In genomic region chrX:24464836-24465523, GRCh38 we compare ENCODE assay signal across 8 cellular contexts. TPM values are rescaled to one million over a fixed set of nuclear protein-coding genes. Genes with fewer than 3 reads are reported as not detected.
DNase-seq lines count a peak whose midpoint lies in the region; ATAC-seq and TF ChIP-seq lines count a peak whose summit lies in the region.

TSS of gene PDK3 (plus strand) at chrX:24465286. CDS start at chrX:24465456, 170 bp downstream.

- WGBS in liver = under 1% methylated on average over 80 of the region's 80 CpGs

- peak within 1 kb of the TSS in 1 of 2 donors; percentile 72 for H3K9ac ChIP-seq in liver (ENCODE audit: low read depth in 1 of 2, low read length in 2 of 2)

- H3K4me1 ChIP-seq in liver (ENCODE audit: control insufficient read depth in 4 of 4, insufficient read depth in 4 of 4, low read length in 3 of 4) = peaks cover 3 to 9% (median 4%) of the 10 kb centered on the region in 4 donors

- no peaks in the 10 kb centered on the region for H3K36me3 ChIP-seq in liver (ENCODE audit: control insufficient read depth in 4 of 4, insufficient read depth in 3 of 4, low read depth in 1 of 4, low read length in 3 of 4)

- peak within 1 kb of the TSS; percentile 44 to 81 (median 66) for H3K4me3 ChIP-seq in liver (ENCODE audit: low read depth in 1 of 3, low read length in 3 of 3)

- H3K27me3 ChIP-seq in liver (ENCODE audit: control insufficient read depth in 4 of 4, insufficient read depth in 4 of 4, low read length in 3 of 4) = no peaks in the 10 kb centered on the region

- DNase-seq in C1 segment of cervical spinal cord (lab: John Stamatoyannopoulos, UW) (peak; percentile 2 to 87 (median 72)), NCI-H69 (lab: John Stamatoyannopoulos, UW) (peak; percentile 96), dedifferentiated amniotic fluid mesenchymal stem cell (ENCODE audit: extremely low spot score) (peak; percentile 55)
- DNase-seq in activated CD4-positive, alpha-beta T cell treated with anti-CD3 and anti-CD28 coated beads, Interleukin-2, amount 50 U/mL, for 1 hour = peak; percentile 84
- DNase-seq in stimulated activated CD4-positive, alpha-beta T cell treated with anti-CD3 and anti-CD28 coated beads, Interleukin-4, amount 100 ng/mL, for 1 hour = peak; percentile 84

- H3K9me3 ChIP-seq in liver (ENCODE audit: control insufficient read depth in 4 of 4, low read length in 3 of 4) = no peaks in the 10 kb centered on the region

- peak within 1 kb of the TSS; percentile 82 to 86 for H3K27ac ChIP-seq in liver (ENCODE audit: low read depth in 1 of 2, low read length in 2 of 2)

- TF ChIP-seq CTCF in liver (IDR thresholded peaks at IDR 0.05; ENCODE audit: low read depth, low read length, missing input control) = no peak

- ATAC-seq in GM19372 (IDR thresholded peaks at IDR 0.05; ENCODE audit: low read depth, unreplicated experiment) = peak; percentile 93
- ATAC-seq in HG03521 (IDR thresholded peaks at IDR 0.05; ENCODE audit: unreplicated experiment) = peak; percentile 98

- no peak for TF ChIP-seq RAD21 in liver (IDR thresholded peaks at IDR 0.05)

TF ChIP-seq in liver, 16 proteins besides CTCF, POLR2A, EP300 and RAD21:
- peak; percentile 39 for TF ChIP-seq TAF1 (conservative IDR thresholded peaks at IDR 0.05)
- TF ChIP-seq REST (IDR thresholded peaks at IDR 0.05) = peak; percentile 87
- TF ChIP-seq HNF4A (conservative IDR thresholded peaks at IDR 0.05) = peak in 1 of 2 donors; percentile 24
- no peak for TF ChIP-seq SP1 (IDR thresholded peaks at IDR 0.05)
- TF ChIP-seq FOXA1 (IDR thresholded peaks at IDR 0.05) = no peak
TF ChIP-seq in liver: peak in this region for 3.

RNA-seq across cellular contexts. Expression of gene PDK3, which starts in this region (rescaled TPM):
- total RNA-seq in liver = 10 to 100 TPM; 13.5 to 14.0 TPM
- polyA plus RNA-seq in liver = 10 to 100 TPM in 1 of 2 donors, 1 to 10 TPM in 1; 6.0 to 13.6 TPM

Comparison
In these comparisons a context has a peak if more than half of its experiments do, and no peak if none do; other contexts are left out.
1. Peak in every context shown above with its lines: DNase-seq, ATAC-seq, H3K4me3 ChIP-seq and H3K27ac ChIP-seq.